In the genomic region with DNA sequence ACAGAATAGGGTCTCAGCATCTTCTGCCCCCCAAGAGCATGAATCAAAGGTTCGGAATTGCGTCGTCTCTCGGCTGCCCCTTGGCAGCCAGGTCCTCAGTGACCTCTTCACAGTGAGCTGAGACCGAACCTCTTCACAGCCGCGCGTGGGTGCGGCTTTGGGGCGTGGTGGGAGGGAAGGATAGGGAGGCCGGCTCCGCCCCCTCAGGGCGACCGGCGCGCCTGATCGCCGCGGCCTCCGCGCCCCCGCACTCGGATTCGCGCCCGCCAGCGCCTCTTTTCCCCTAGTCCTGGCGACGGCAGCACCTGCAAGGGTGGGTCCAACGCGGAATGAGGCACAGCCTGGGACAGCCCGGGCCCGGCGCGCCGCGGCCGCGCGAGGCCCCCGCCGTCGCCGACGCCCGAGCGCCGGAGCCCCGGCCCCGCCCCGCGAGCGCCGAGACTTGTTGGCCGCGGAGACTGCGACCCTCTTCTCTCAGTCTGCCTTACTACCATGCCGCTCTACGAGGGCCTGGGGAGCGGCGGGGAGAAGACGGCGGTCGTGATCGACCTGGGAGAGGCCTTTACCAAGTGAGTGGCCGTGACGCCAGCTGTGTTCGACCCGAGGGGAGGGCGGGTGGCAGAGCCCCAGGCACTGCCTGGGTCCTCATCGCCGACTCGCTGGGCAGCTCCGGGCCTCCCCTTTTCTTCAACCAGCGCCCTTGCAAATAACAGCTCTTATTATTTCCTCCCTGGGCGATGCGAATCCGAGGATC, we compare ENCODE assay signal across 8 cellular contexts.
A peak's percentile ranks its signal among the peaks of the same experiment; 100 is the strongest.
DNase-seq lines count a peak whose midpoint lies in the region; ATAC-seq and TF ChIP-seq lines count a peak whose summit lies in the region.

A gene (plus strand): TSS at position 424 of the 754 bp plus-strand sequence. CDS start 69 bp downstream, at position 493.

- H3K36me3 Mint-ChIP-seq in central memory CD8-positive, alpha-beta T cell (ENCODE audit: insufficient read depth), result peaks cover 23% of the 10 kb centered on the region

- H3K4me1 Mint-ChIP-seq in central memory CD8-positive, alpha-beta T cell, result peaks cover 49% of the 10 kb centered on the region

- ATAC-seq in GM19035 (IDR thresholded peaks at IDR 0.05; ENCODE audit: unreplicated experiment) (peak; percentile 92), HG03342 (IDR thresholded peaks at IDR 0.05; ENCODE audit: unreplicated experiment) (peak; percentile 90)
- ATAC-seq in activated CD4-positive, CD25-positive, alpha-beta regulatory T cell treated with anti-CD3 and anti-CD28 coated beads, Interleukin-2, amount 50 U/mL, for 24 hours, result peak; percentile 94 to 96
- peak; percentile 83 for ATAC-seq in central memory CD8-positive, alpha-beta T cell (replicated peaks; ENCODE audit: extremely low read depth, poor library complexity, severe bottlenecking)

- peak within 1 kb of the TSS; percentile 95 for H3K4me3 ChIP-seq in AG10803 (ENCODE audit: low read length)

- H3K9me3 Mint-ChIP-seq in central memory CD8-positive, alpha-beta T cell, result no peaks in the 10 kb centered on the region

- H3K4me3 Mint-ChIP-seq in central memory CD8-positive, alpha-beta T cell, result peak within 1 kb of the TSS; percentile 94

- peak; percentile 70 for DNase-seq in AG10803 (ENCODE audit: low read depth)
- DNase-seq in NCI-H345 treated with DMSO at 0.1 percent for 48 hours (lab: John Stamatoyannopoulos, UW; ENCODE audit: unreplicated experiment), result peak; percentile 67
- peak; percentile 84 to 92 for DNase-seq in central memory CD8-positive, alpha-beta T cell (ENCODE audit: low spot score in 2 of 2)
- DNase-seq in iris pigment epithelial cell (ENCODE audit: low read depth), result peak; percentile 69
- peak; percentile 80 to 84 for DNase-seq in stimulated activated CD4-positive, alpha-beta T cell treated with anti-CD3 and anti-CD28 coated beads, Interleukin-12 subunit alpha, Interleukin-12 subunit beta, amount 100 ng/mL, for 24 hours (ENCODE audit: low read depth in 2 of 2)

- TF ChIP-seq CTCF in AG10803 (conservative IDR thresholded peaks at IDR 0.05; ENCODE audit: low read length), result no peak

- peak within 1 kb of the TSS; percentile 96 for H3K27ac Mint-ChIP-seq in central memory CD8-positive, alpha-beta T cell (ENCODE audit: low read depth)

- H3K27me3 Mint-ChIP-seq in central memory CD8-positive, alpha-beta T cell, result no peaks in the 10 kb centered on the region

Comparison
In these comparisons a context has a peak if more than half of its experiments do, and no peak if none do; other contexts are left out.
1. Peak in every context shown above with its lines: DNase-seq, ATAC-seq and H3K4me3 ChIP-seq.